25 cellular contexts compared by ENCODE assay signal in genomic region chr2:149005471-149006077, GRCh38.
DNase-seq lines count a peak whose midpoint lies in the region; TF ChIP-seq lines count a peak whose summit lies in the region.
"Had no signal": no experiment of that assay in that cellular context is flagged by ENCODE, and none has a peak within 500 bp of the region (broad histone marks: within the 10 kb centered on the region; RNA-seq: fewer than 3 reads in every experiment).

No MANE protein-coding gene starts in this region.

- peaks cover 4% of the 10 kb centered on the region for H3K27me3 Mint-ChIP-seq in nephron progenitor cell (ENCODE audit: low read depth, poor library complexity)
- H3K27me3 Mint-ChIP-seq: activated naive CD4-positive, alpha-beta T cell treated with anti-CD3 and anti-CD28 coated beads, Interleukin-2, amount 10 ng/mL, durations not matched to agents 7 days and 5 days had no signal

- H3K4me3 Mint-ChIP-seq in nephron progenitor cell = no peak overlapping the region
- H3K4me3 Mint-ChIP-seq: activated naive CD4-positive, alpha-beta T cell treated with anti-CD3 and anti-CD28 coated beads, Interleukin-2, amount 10 ng/mL, durations not matched to agents 7 days and 5 days; activated T-cell treated with anti-CD3 and anti-CD28 coated beads, Interleukin-2, amount 50 U/mL, for 72 hours; H9; immature natural killer cell had no signal

- TF ChIP-seq CTCF in LNCaP clone FGC (IDR thresholded peaks at IDR 0.05; ENCODE audit: control insufficient read depth, extremely low read depth, insufficient read depth) (no peak), choroid plexus epithelial cell (conservative IDR thresholded peaks at IDR 0.05; ENCODE audit: low read depth, low read length) (no peak), nephron progenitor cell (IDR thresholded peaks at IDR 0.05) (no peak)

- H3K36me3 Mint-ChIP-seq in nephron progenitor cell (ENCODE audit: low read depth) = peaks cover 63% of the 10 kb centered on the region
- H3K36me3 Mint-ChIP-seq: activated naive CD4-positive, alpha-beta T cell treated with anti-CD3 and anti-CD28 coated beads, Interleukin-2, amount 10 ng/mL, durations not matched to agents 7 days and 5 days had no signal

- peak; percentile 27 for DNase-seq in AG20443 (ENCODE audit: low spot score)
- peak; percentile 56 for DNase-seq in LNCaP clone FGC (ENCODE audit: low read depth)
- DNase-seq in choroid plexus epithelial cell (ENCODE audit: low read depth) = peak; percentile 26
- DNase-seq in nephron progenitor cell = no peak
- DNase-seq in NCI-H524 treated with DMSO at 0.1 percent for 48 hours (lab: John Stamatoyannopoulos, UW) = no peak
- DNase-seq in activated naive CD4-positive, alpha-beta T cell treated with Interleukin-2 at 50 U/mL for 16 hours = no peak
- no peak for DNase-seq in activated gamma-delta T cell (lab: John Stamatoyannopoulos, UW)
- no peak for DNase-seq in NCI-H2196 treated with DMSO at 0.1 percent for 48 hours (lab: John Stamatoyannopoulos, UW; ENCODE audit: unreplicated experiment)
- DNase-seq: activated CD4-positive, alpha-beta T cell treated with anti-CD3 and anti-CD28 coated beads, Interleukin-2, amount 50 U/mL, for 48 hours; activated naive CD4-positive, alpha-beta T cell treated with anti-CD3 and anti-CD28 coated beads, Interleukin-2, amount 10 ng/mL, durations not matched to agents 7 days and 5 days; activated T-cell treated with anti-CD3 and anti-CD28 coated beads, Interleukin-2, amount 50 U/mL, for 72 hours; effector CD4-positive, alpha-beta T cell; H9; immature natural killer cell; left cardiac atrium; NCI-H1436; NCI-H2081 treated with DMSO at 0.1 percent for 48 hours; NCI-H446 treated with DMSO at 0.1 percent for 48 hours; RPMI8226; sigmoid colon; stimulated activated CD4-positive, alpha-beta T cell treated with anti-CD3 and anti-CD28 coated beads, Interleukin-4, amount 100 ng/mL, for 24 hours; transverse colon had no signal

- H3K9me3 Mint-ChIP-seq in nephron progenitor cell = peaks cover 16% of the 10 kb centered on the region
- H3K9me3 Mint-ChIP-seq: activated naive CD4-positive, alpha-beta T cell treated with anti-CD3 and anti-CD28 coated beads, Interleukin-2, amount 10 ng/mL, durations not matched to agents 7 days and 5 days; activated T-cell treated with anti-CD3 and anti-CD28 coated beads, Interleukin-2, amount 50 U/mL, for 72 hours; immature natural killer cell had no signal

- H3K4me3 ChIP-seq in LNCaP clone FGC (ENCODE audit: low read depth, low read length) = no peak overlapping the region
- no peak overlapping the region for H3K4me3 ChIP-seq in choroid plexus epithelial cell (ENCODE audit: low read depth, low read length)
- H3K4me3 ChIP-seq: BLaER1, prostate gland, sigmoid colon, SJSA1, transverse colon had no signal

- peaks cover 32% of the 10 kb centered on the region for H3K4me1 Mint-ChIP-seq in nephron progenitor cell
- H3K4me1 Mint-ChIP-seq: activated naive CD4-positive, alpha-beta T cell treated with anti-CD3 and anti-CD28 coated beads, Interleukin-2, amount 10 ng/mL, durations not matched to agents 7 days and 5 days; immature natural killer cell had no signal

- H3K27ac Mint-ChIP-seq in nephron progenitor cell = peak overlapping the region; percentile 55
- H3K27ac Mint-ChIP-seq: activated naive CD4-positive, alpha-beta T cell treated with anti-CD3 and anti-CD28 coated beads, Interleukin-2, amount 10 ng/mL, durations not matched to agents 7 days and 5 days; activated T-cell treated with anti-CD3 and anti-CD28 coated beads, Interleukin-2, amount 50 U/mL, for 72 hours; immature natural killer cell had no signal

Comparison
In these comparisons a context has a peak if more than half of its experiments do, and no peak if none do; other contexts are left out.
1. DNase-seq: peak in AG20443 (single experiment), LNCaP clone FGC (single experiment) and choroid plexus epithelial cell (single experiment); none in nephron progenitor cell (single experiment), NCI-H524 treated with DMSO at 0.1 percent for 48 hours (single experiment), activated naive CD4-positive, alpha-beta T cell treated with Interleukin-2 at 50 U/mL for 16 hours (single experiment), activated gamma-delta T cell (single experiment) and NCI-H2196 treated with DMSO at 0.1 percent for 48 hours (single experiment).